15 cellular contexts compared by ENCODE assay signal in the genomic region with DNA sequence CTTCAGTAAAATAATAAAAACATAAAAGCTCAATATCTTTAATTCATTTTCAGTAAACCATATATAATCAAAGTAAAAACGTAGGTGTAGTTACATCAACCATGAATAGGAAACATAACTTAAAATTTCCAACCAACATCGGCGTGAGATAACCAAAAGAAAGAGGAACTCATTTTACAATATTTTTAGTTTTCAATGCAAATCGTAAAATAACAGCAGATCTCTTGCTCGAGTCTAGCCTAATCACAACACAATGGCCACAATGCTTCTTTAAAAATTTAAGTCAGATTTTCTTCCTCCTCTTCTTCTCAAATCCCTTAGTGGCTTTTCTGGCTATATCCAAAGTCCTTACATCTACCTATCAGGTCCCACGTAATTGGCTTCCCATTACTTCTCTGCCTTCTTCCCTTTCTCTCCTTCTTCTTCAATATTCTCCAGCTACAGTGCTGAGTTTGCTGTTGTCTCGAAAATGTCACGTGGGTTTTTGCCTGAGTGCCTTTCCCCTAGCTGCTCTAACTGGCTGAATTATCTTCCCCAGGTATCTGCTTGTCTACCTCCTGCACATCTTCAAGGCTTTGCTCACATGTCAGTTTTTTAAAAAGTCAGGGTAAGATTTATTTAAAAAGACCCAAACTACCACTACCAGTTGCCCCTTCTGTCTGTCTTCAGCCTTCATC.
DNase-seq lines count a peak whose midpoint lies in the region; ATAC-seq and TF ChIP-seq lines count a peak whose summit lies in the region.
"Had no signal": no experiment of that assay in that cellular context is flagged by ENCODE, and none has a peak within 500 bp of the region (broad histone marks: within the 10 kb centered on the region; RNA-seq: fewer than 3 reads in every experiment).

No MANE protein-coding gene starts in this region.

- peaks cover 3% of the 10 kb centered on the region for H3K36me3 Mint-ChIP-seq in IgD-negative memory B cell
- H3K36me3 Mint-ChIP-seq in activated B cell treated with CpG ODN at 0.5 μM for 24 hours (ENCODE audit: low read depth) = no peaks in the 10 kb centered on the region
- no peaks in the 10 kb centered on the region for H3K36me3 Mint-ChIP-seq in stimulated activated naive B cell treated with anti-CD40 and anti-IgM and Interleukin-4, amounts not matched to agents 10 μg/mL and 1 μg/mL and 100 μg/mL, for 72 hours

- H3K4me1 Mint-ChIP-seq in IgD-negative memory B cell (peaks cover 33 to 44% (median 40%) of the 10 kb centered on the region in 3 donors), activated B cell treated with CpG ODN at 0.5 μM for 24 hours (peaks cover 53% of the 10 kb centered on the region)
- H3K4me1 Mint-ChIP-seq in stimulated activated naive B cell treated with anti-CD40 and anti-IgM and Interleukin-4, amounts not matched to agents 10 μg/mL and 1 μg/mL and 100 μg/mL, for 72 hours = peaks cover 27 to 40% of the 10 kb centered on the region in 2 donors

- intact Hi-C loops in activated B cell treated with CpG ODN at 0.5 μM for 24 hours (cut with micrococcal nuclease) = loop anchor here (2.0 to 5.0 kb wide), 4 partner anchors 93 to 687 kb away; partner anchors contain the start of genes BANK1 and PPP3CA

- H3K9me3 Mint-ChIP-seq in IgD-negative memory B cell (no peaks in the 10 kb centered on the region), activated B cell treated with CpG ODN at 0.5 μM for 24 hours (no peaks in the 10 kb centered on the region)
- peaks cover 0 to 2% of the 10 kb centered on the region in 2 donors for H3K9me3 Mint-ChIP-seq in stimulated activated naive B cell treated with anti-CD40 and anti-IgM and Interleukin-4, amounts not matched to agents 10 μg/mL and 1 μg/mL and 100 μg/mL, for 72 hours
- H3K9me3 Mint-ChIP-seq: HFFc6 had no signal

- POLR2A ChIA-PET in activated B cell treated with CpG ODN at 0.5 μM for 24 hours (lab: Charles Lee) = interaction anchor here (1.0 kb wide), 1 partner anchor 93 kb away, joined by 4 read pairs; no protein-coding TSS in a partner anchor

- TF ChIP-seq CTCF in activated B cell treated with CpG ODN at 0.5 μM for 24 hours (IDR thresholded peaks at IDR 0.05) = no peak

- peak; percentile 21 for DNase-seq in NOMO-1 treated with DMSO at 0.1 percent for 48 hours (lab: John Stamatoyannopoulos, UW; ENCODE audit: unreplicated experiment)
- DNase-seq in NOMO-1 treated with dmso at 0.1 percent for 144 hours (lab: John Stamatoyannopoulos, UW; ENCODE audit: unreplicated experiment) = no peak
- no peak for DNase-seq in activated B cell treated with CpG ODN at 0.5 μM for 24 hours
- DNase-seq in stimulated activated naive B cell treated with anti-CD40 and anti-IgM and Interleukin-4, amounts not matched to agents 10 μg/mL and 1 μg/mL and 100 μg/mL, for 72 hours = no peak
- DNase-seq in H4 (ENCODE audit: low spot score) = no peak
- DNase-seq: DMS 273 treated with DMSO at 0.1 percent for 48 hours, GOT3, HFFc6, MM.1S, NCI-H1930, NCI-H2171, NCI-H774 had no signal

- H3K27me3 Mint-ChIP-seq in IgD-negative memory B cell = peaks cover 2% of the 10 kb centered on the region
- no peaks in the 10 kb centered on the region for H3K27me3 Mint-ChIP-seq in activated B cell treated with CpG ODN at 0.5 μM for 24 hours
- H3K27me3 Mint-ChIP-seq in stimulated activated naive B cell treated with anti-CD40 and anti-IgM and Interleukin-4, amounts not matched to agents 10 μg/mL and 1 μg/mL and 100 μg/mL, for 72 hours = no peaks in the 10 kb centered on the region

- H3K4me3 Mint-ChIP-seq in IgD-negative memory B cell = peak overlapping the region; percentile 69 to 93 (median 77)
- H3K4me3 Mint-ChIP-seq in activated B cell treated with CpG ODN at 0.5 μM for 24 hours = peak overlapping the region; percentile 77
- H3K4me3 Mint-ChIP-seq in stimulated activated naive B cell treated with anti-CD40 and anti-IgM and Interleukin-4, amounts not matched to agents 10 μg/mL and 1 μg/mL and 100 μg/mL, for 72 hours = peak overlapping the region; percentile 65 to 77
- H3K4me3 Mint-ChIP-seq: HFFc6 had no signal

- CTCF ChIA-PET in activated B cell treated with CpG ODN at 0.5 μM for 24 hours (lab: Charles Lee) = no interaction called here

- H3K27ac Mint-ChIP-seq in IgD-negative memory B cell (peak overlapping the region; percentile 45 to 97 (median 81)), activated B cell treated with CpG ODN at 0.5 μM for 24 hours (peak overlapping the region; percentile 90)
- peak overlapping the region; percentile 4 for H3K27ac Mint-ChIP-seq in stimulated activated naive B cell treated with anti-CD40 and anti-IgM and Interleukin-4, amounts not matched to agents 10 μg/mL and 1 μg/mL and 100 μg/mL, for 72 hours
- H3K27ac Mint-ChIP-seq: HFFc6 had no signal

- ATAC-seq in activated B cell treated with CpG ODN at 0.5 μM for 24 hours (ENCODE audit: low read depth) = peak; percentile 75
- peak; percentile 75 for ATAC-seq in stimulated activated naive B cell treated with anti-CD40 and anti-IgM and Interleukin-4, amounts not matched to agents 10 μg/mL and 1 μg/mL and 100 μg/mL, for 72 hours (replicated peaks)
- ATAC-seq in GM19395 (IDR thresholded peaks at IDR 0.05; ENCODE audit: unreplicated experiment) = no peak
- no peak for ATAC-seq in HG03460 (IDR thresholded peaks at IDR 0.05; ENCODE audit: unreplicated experiment)

Comparison
In these comparisons a context has a peak if more than half of its experiments do, and no peak if none do; other contexts are left out.
1. H3K27ac Mint-ChIP-seq: peak in every context shown above with its lines; median percentile 90 in activated B cell treated with CpG ODN at 0.5 μM for 24 hours; 81 in IgD-negative memory B cell; 4 in stimulated activated naive B cell treated with anti-CD40 and anti-IgM and Interleukin-4, amounts not matched to agents 10 μg/mL and 1 μg/mL and 100 μg/mL, for 72 hours.
2. ATAC-seq: peak in activated B cell treated with CpG ODN at 0.5 μM for 24 hours (single experiment) and stimulated activated naive B cell treated with anti-CD40 and anti-IgM and Interleukin-4, amounts not matched to agents 10 μg/mL and 1 μg/mL and 100 μg/mL, for 72 hours (2 of 2); none in GM19395 (single experiment) and HG03460 (single experiment).
3. Peak in every context shown above with its lines, with median percentiles within 50 percentile points of each other: H3K4me3 Mint-ChIP-seq.